8 cellular contexts compared by ENCODE assay signal in the genomic region with DNA sequence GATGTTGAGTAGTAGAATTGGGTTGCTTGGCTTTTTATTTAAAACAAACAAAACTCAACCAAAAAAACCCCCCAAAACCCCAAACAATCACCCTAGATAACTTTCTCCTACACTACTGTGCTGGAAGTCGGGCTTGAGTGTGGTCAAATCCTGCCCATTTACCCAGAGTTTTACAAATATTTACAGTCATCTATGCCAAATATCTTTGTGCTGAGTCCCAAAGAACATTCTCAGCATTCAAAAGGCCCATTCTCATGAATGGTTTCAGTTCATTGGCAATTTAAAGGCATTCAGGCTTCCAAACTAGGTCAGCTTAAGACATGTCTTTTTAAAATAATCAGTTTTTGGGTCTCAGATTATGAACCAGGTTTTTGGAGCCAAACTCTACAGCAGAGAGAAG. TPM values are rescaled to one million over a fixed set of nuclear protein-coding genes. Genes with fewer than 3 reads are reported as not detected.
DNase-seq lines count a peak whose midpoint lies in the region; ATAC-seq and TF ChIP-seq lines count a peak whose summit lies in the region.

No MANE protein-coding gene starts in this region.

- H3K9me3 ChIP-seq in mucosa of stomach (ENCODE audit: control insufficient read depth, low read length): no peaks in the 10 kb centered on the region

- H3K4me3 ChIP-seq in ACC112 (ENCODE audit: low read depth, low read length) (peak overlapping the region; percentile 78), coronary artery (peak overlapping the region; percentile 74), mucosa of stomach (ENCODE audit: low read length) (no peak overlapping the region)

- H3K36me3 ChIP-seq in ACC112 (ENCODE audit: insufficient read depth, low read length) (no peaks in the 10 kb centered on the region), mucosa of stomach (ENCODE audit: control insufficient read depth, insufficient read depth, low read length) (no peaks in the 10 kb centered on the region)

- peaks cover 23% of the 10 kb centered on the region for H3K4me1 ChIP-seq in ACC112 (ENCODE audit: control insufficient read depth, insufficient read depth, low read length, unreplicated experiment)
- H3K4me1 ChIP-seq in mucosa of stomach (ENCODE audit: control insufficient read depth, insufficient read depth, low read length): peaks cover 22% of the 10 kb centered on the region

- H3K79me2 ChIP-seq in ACC112 (ENCODE audit: control insufficient read depth, insufficient read depth, low read length, unreplicated experiment): no peaks in the 10 kb centered on the region

- TF ChIP-seq RAD21 in Ishikawa (IDR thresholded peaks at IDR 0.05; ENCODE audit: low read depth): no peak

- H3K27ac ChIP-seq in ACC112 (ENCODE audit: low read depth, low read length): peak overlapping the region; percentile 88
- peak overlapping the region; percentile 54 to 55 for H3K27ac ChIP-seq in coronary artery

- H3K27me3 ChIP-seq in ACC112 (ENCODE audit: insufficient read depth, low read length) (no peaks in the 10 kb centered on the region), mucosa of stomach (ENCODE audit: control insufficient read depth, insufficient read depth, low read length) (no peaks in the 10 kb centered on the region)

- peak overlapping the region; percentile 14 for H3K9ac ChIP-seq in mucosa of stomach (ENCODE audit: low read length)

- ATAC-seq in HG02588 (IDR thresholded peaks at IDR 0.05; ENCODE audit: unreplicated experiment) (no peak), esophagus mucosa (no peak)

- TF ChIP-seq EP300 in Ishikawa (IDR thresholded peaks at IDR 0.05; ENCODE audit: borderline replicate concordance): no peak

- no peak for DNase-seq in coronary artery (ENCODE audit: low spot score)
- DNase-seq in NCI-H2081 treated with DMSO at 0.1 percent for 48 hours (lab: John Stamatoyannopoulos, UW): no peak
- no peak for DNase-seq in GOT3 (lab: John Stamatoyannopoulos, UW)

- peak overlapping the region; percentile 62 for H2AFZ ChIP-seq in ACC112 (ENCODE audit: low read length, unreplicated experiment)

- no peak for TF ChIP-seq CTCF in coronary artery (IDR thresholded peaks at IDR 0.05)

TF ChIP-seq in Ishikawa, 13 proteins besides CTCF, POLR2A, EP300 and RAD21:
- TF ChIP-seq, protein P1, sequence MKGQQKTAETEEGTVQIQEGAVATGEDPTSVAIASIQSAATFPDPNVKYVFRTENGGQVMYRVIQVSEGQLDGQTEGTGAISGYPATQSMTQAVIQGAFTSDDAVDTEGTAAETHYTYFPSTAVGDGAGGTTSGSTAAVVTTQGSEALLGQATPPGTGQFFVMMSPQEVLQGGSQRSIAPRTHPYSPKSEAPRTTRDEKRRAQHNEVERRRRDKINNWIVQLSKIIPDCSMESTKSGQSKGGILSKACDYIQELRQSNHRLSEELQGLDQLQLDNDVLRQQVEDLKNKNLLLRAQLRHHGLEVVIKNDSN (IDR thresholded peaks at IDR 0.05): no peak
- TF ChIP-seq EGR1 (IDR thresholded peaks at IDR 0.05): no peak
- peak; percentile 19; the same call in 1 of the 2 replicates for TF ChIP-seq TEAD4 (IDR thresholded peaks at IDR 0.05)

RNA-seq across cellular contexts. Expression of a gene that starts 1.8 kb away (rescaled TPM):
- 21.6 TPM for total RNA-seq in esophagus mucosa
